Comparison of ENCODE assay signal across 1 cellular context in the genomic region with DNA sequence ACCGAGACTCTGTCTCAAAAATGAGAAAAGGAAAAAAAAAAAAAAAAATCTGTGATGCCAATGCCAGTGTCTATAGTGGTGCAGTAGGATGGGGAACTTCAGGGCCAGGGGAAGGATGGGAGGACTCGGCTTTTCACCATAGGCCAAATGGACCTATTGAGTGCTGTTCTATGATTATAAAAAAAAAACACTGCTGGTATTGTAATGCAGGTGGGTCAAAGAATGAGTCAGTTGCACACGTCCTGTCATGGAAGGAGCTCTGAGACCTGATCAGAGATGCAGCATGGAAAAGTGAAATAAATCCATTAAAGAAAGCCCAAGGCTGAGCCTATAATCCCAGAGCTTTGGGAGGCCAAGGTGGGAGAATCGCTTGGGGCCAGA.
TF ChIP-seq lines count a peak whose summit lies in the region.

No MANE protein-coding gene starts in this region.

TF ChIP-seq in liver, 16 proteins besides CTCF, POLR2A, EP300 and RAD21 (continued from another document):
- TF ChIP-seq REST (IDR thresholded peaks at IDR 0.05) (no peak), EGR1 (IDR thresholded peaks at IDR 0.05; ENCODE audit: low read depth in 2 of 2) (no peak), FOXA1 (IDR thresholded peaks at IDR 0.05) (no peak), JUND (IDR thresholded peaks at IDR 0.05) (no peak)
